Comparison of ENCODE assay signal across 11 cellular contexts in the genomic region with DNA sequence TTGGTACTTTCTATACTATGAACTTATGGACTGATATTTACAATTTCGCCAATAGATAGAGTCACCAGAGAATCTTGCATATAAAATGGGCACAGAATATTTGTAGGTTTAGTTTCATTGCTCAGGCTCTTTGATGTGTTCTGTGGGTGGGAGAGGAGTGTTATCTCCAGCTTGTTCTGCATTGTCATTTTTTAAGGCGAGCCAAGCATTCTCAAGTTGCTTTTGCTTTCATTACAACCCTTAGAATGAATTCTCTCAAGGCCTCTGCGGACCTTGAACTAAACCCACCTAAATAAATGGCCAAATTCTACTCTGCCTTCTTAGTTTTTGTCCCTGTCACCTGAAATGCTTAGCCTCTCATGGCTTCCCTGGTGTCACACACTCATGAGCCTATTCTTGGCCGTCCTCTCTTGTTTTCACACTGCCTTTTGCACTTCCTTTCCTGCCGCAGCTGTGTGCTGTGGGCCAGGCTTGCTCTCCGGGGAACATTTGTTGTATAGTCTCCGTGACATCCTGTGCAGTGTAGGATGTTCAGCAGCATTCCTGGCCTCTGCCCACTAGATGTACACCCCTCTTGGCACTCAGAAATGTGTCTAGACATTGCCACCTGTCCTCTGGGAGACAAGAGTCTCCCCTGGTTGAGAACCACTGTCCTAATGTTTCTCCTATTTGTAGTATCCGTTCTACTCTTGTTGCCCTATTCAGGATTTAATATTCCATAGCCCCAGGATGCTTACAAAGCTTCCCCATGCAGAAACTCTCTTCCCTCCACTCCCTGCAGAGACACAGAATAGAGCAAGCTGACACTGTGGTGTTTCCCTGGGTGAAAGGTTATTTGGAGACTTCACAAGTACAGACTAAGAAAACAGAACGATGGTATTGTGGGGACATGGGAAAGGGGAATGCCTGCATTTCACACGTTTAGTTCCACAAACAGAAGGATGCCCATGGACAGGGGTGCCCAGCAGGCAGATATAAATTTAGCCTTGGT.
A peak's percentile ranks its signal among the peaks of the same experiment; 100 is the strongest.
DNase-seq lines count a peak whose midpoint lies in the region; ATAC-seq and TF ChIP-seq lines count a peak whose summit lies in the region.
"Had no signal": no experiment of that assay in that cellular context is flagged by ENCODE, and none has a peak within 500 bp of the region (broad histone marks: within the 10 kb centered on the region; RNA-seq: fewer than 3 reads in every experiment).

No MANE protein-coding gene starts in this region.

- H3K36me3 ChIP-seq in IMR-90 (ENCODE audit: control insufficient read depth, insufficient read depth, low read length) (no peaks in the 10 kb centered on the region), ectodermal cell (ENCODE audit: control insufficient read depth, insufficient read depth, low read length) (no peaks in the 10 kb centered on the region), neural progenitor cell (no peaks in the 10 kb centered on the region), WERI-Rb-1 (no peaks in the 10 kb centered on the region)
- H3K36me3 ChIP-seq: BE2C had no signal

- no peak overlapping the region for H2AK5ac ChIP-seq in IMR-90 (ENCODE audit: low read depth, low read length)

- no peak overlapping the region for H3K4ac ChIP-seq in IMR-90 (ENCODE audit: low read depth, low read length)

- no peak overlapping the region for H3K4me3 ChIP-seq in IMR-90 (ENCODE audit: insufficient read depth, low read depth, low read length)
- no peak overlapping the region for H3K4me3 ChIP-seq in ectodermal cell (ENCODE audit: insufficient read depth, low read depth, low read length)
- H3K4me3 ChIP-seq in neural progenitor cell, result no peak overlapping the region
- no peak overlapping the region for H3K4me3 ChIP-seq in WERI-Rb-1 (ENCODE audit: low read depth, low read length)

- peak overlapping the region; percentile 49 for H3K4me2 ChIP-seq in IMR-90 (ENCODE audit: low read depth, low read length)
- H3K4me2 ChIP-seq in neural progenitor cell, result peak overlapping the region; percentile 55

- H3K23ac ChIP-seq in IMR-90 (ENCODE audit: low read depth, low read length), result no peak overlapping the region

- peak; percentile 23 for DNase-seq in COR-L47 (lab: John Stamatoyannopoulos, UW)
- no peak for DNase-seq in IMR-90
- peak; percentile 18 for DNase-seq in neural progenitor cell (ENCODE audit: low spot score)
- no peak for DNase-seq in activated CD4-positive, alpha-beta memory T cell treated with anti-CD3 and anti-CD28 coated beads for 36 hours
- DNase-seq in stimulated activated CD4-positive, alpha-beta T cell treated with anti-CD3 and anti-CD28 coated beads, Interleukin-2, amount 100 ng/mL, for 48 hours, result no peak
- DNase-seq in WERI-Rb-1, result no peak
- DNase-seq in T-helper 9 cell, result no peak
- DNase-seq: activated naive CD4-positive, alpha-beta T cell; BE2C had no signal

- no peak overlapping the region for H3K4me3 Mint-ChIP-seq in neural progenitor cell
- H3K4me3 Mint-ChIP-seq in activated CD4-positive, alpha-beta memory T cell treated with anti-CD3 and anti-CD28 coated beads for 36 hours, result no peak overlapping the region

- POLR2A ChIA-PET in IMR-90 (lab: Charles Lee; ENCODE audit: unreplicated experiment), result no interaction called here
- POLR2A ChIA-PET in activated CD4-positive, alpha-beta memory T cell treated with anti-CD3 and anti-CD28 coated beads for 36 hours (lab: Charles Lee), result no interaction called here

- intact Hi-C loops in IMR-90 (cut with micrococcal nuclease), result no loop called here
- intact Hi-C loops in activated CD4-positive, alpha-beta memory T cell treated with anti-CD3 and anti-CD28 coated beads for 36 hours (cut with micrococcal nuclease), result no loop called here

- no TSS peak for BruUV-seq in IMR-90 (replicated peaks; lab: Mats Ljungman, UMichigan)

- H3K18ac ChIP-seq in IMR-90 (ENCODE audit: low read depth, low read length), result no peak overlapping the region

- in situ Hi-C loops in IMR-90 (cut with MboI; ENCODE audit: low sequenced_read_pairs), result no loop called here

- dilution Hi-C loops in IMR-90 (cut with HindIII; ENCODE audit: low sequenced_read_pairs, unreplicated experiment), result no loop called here

- no peak for TF ChIP-seq RAD21 in IMR-90 (IDR thresholded peaks at IDR 0.05; ENCODE audit: low read length)

- no peak overlapping the region for H2BK5ac ChIP-seq in IMR-90 (ENCODE audit: low read depth, low read length, poor library complexity, severe bottlenecking)

- ATAC-seq in IMR-90 (ENCODE audit: low read depth), result peak; percentile 57

- H4K8ac ChIP-seq in IMR-90 (ENCODE audit: low read depth in 2 of 2, low read length in 2 of 2), result no peak overlapping the region

- peaks cover 0 to 3% of the 10 kb centered on the region in 2 experiments; a peak in 2 of 4 replicates for H3K79me1 ChIP-seq in IMR-90 (ENCODE audit: low read depth in 1 of 2, low read length in 2 of 2)

- H3K9me1 ChIP-seq in IMR-90 (ENCODE audit: insufficient read depth, low read length), result peaks cover 4% of the 10 kb centered on the region; the same call in 1 of the 2 replicates

- no peaks in the 10 kb centered on the region for H3K9me3 Mint-ChIP-seq in neural progenitor cell
- H3K9me3 Mint-ChIP-seq in activated CD4-positive, alpha-beta memory T cell treated with anti-CD3 and anti-CD28 coated beads for 36 hours, result no peaks in the 10 kb centered on the region

- no peak overlapping the region for H2BK15ac ChIP-seq in IMR-90 (ENCODE audit: low read depth, low read length)

- no peaks in the 10 kb centered on the region for H3K79me2 ChIP-seq in neural progenitor cell (ENCODE audit: low read depth)

- H3K9ac ChIP-seq in IMR-90 (ENCODE audit: low read depth, low read length) (no peak overlapping the region), neural progenitor cell (no peak overlapping the region)

- H3K27me3 Mint-ChIP-seq in neural progenitor cell (ENCODE audit: insufficient read depth, low read depth), result peaks cover 2% of the 10 kb centered on the region
- no peaks in the 10 kb centered on the region for H3K27me3 Mint-ChIP-seq in activated CD4-positive, alpha-beta memory T cell treated with anti-CD3 and anti-CD28 coated beads for 36 hours

- TF ChIP-seq CTCF in IMR-90 (conservative IDR thresholded peaks at IDR 0.05; ENCODE audit: low read depth, low read length), result no peak
- TF ChIP-seq CTCF in neural progenitor cell (IDR thresholded peaks at IDR 0.05), result no peak
- TF ChIP-seq CTCF in WERI-Rb-1 (IDR thresholded peaks at IDR 0.05; ENCODE audit: low read depth, low read length), result no peak

- no peaks in the 10 kb centered on the region for H3K36me3 Mint-ChIP-seq in neural progenitor cell
- H3K36me3 Mint-ChIP-seq in activated CD4-positive, alpha-beta memory T cell treated with anti-CD3 and anti-CD28 coated beads for 36 hours, result no peaks in the 10 kb centered on the region

- no peak overlapping the region for H3K27ac ChIP-seq in IMR-90 (ENCODE audit: insufficient read depth, low read length)
- peak overlapping the region; percentile 56 for H3K27ac ChIP-seq in ectodermal cell (ENCODE audit: insufficient read depth, low read depth, low read length, poor library complexity, severe bottlenecking)
- no peak overlapping the region for H3K27ac ChIP-seq in neural progenitor cell
- H3K27ac ChIP-seq in WERI-Rb-1, result no peak overlapping the region
- H3K27ac ChIP-seq: VCaP had no signal

- no peak for TF ChIP-seq POLR2A in IMR-90 (IDR thresholded peaks at IDR 0.05; ENCODE audit: low read depth, low read length)

- H2BK120ac ChIP-seq in IMR-90 (ENCODE audit: low read depth, low read length), result no peak overlapping the region

- H3K27me3 ChIP-seq in IMR-90 (ENCODE audit: control insufficient read depth, insufficient read depth, low read length) (no peaks in the 10 kb centered on the region), ectodermal cell (ENCODE audit: control insufficient read depth, insufficient read depth, low read length, poor library complexity, severe bottlenecking) (no peaks in the 10 kb centered on the region), neural progenitor cell (no peaks in the 10 kb centered on the region), WERI-Rb-1 (ENCODE audit: insufficient read depth, low read depth, severe bottlenecking) (no peaks in the 10 kb centered on the region)
- H3K27me3 ChIP-seq: BE2C had no signal

- H2AK9ac ChIP-seq in IMR-90 (replicated peaks; ENCODE audit: low read depth, low read length, poor library complexity), result no peak overlapping the region

- peaks cover 8% of the 10 kb centered on the region for H3F3A ChIP-seq in neural progenitor cell (ENCODE audit: low read depth)

- H2AFZ ChIP-seq in IMR-90 (replicated peaks; ENCODE audit: low read length, poor library complexity) (no peak overlapping the region), neural progenitor cell (replicated peaks) (no peak overlapping the region)

- 45% methylated on average over 2 of the region's 10 CpGs; no CpG with 5 or more reads in 1 of the 2 experiments for WGBS in IMR-90 (ENCODE audit: extremely low coverage in 2 of 2, insufficient read length in 1 of 2), 2 experiments
- 47 to 50% methylated on average over 10 of the region's 10 CpGs for WGBS in ectodermal cell, 2 experiments

- CTCF ChIA-PET in IMR-90 (lab: Yijun Ruan, JAX), result no interaction called here
- CTCF ChIA-PET in activated CD4-positive, alpha-beta memory T cell treated with anti-CD3 and anti-CD28 coated beads for 36 hours (lab: Charles Lee), result no interaction called here

- peaks cover 23% of the 10 kb centered on the region for H3K4me1 Mint-ChIP-seq in neural progenitor cell
- H3K4me1 Mint-ChIP-seq in activated CD4-positive, alpha-beta memory T cell treated with anti-CD3 and anti-CD28 coated beads for 36 hours (ENCODE audit: low read depth), result no peaks in the 10 kb centered on the region

- H4K20me1 ChIP-seq in IMR-90 (ENCODE audit: insufficient read depth, low read length) (0 out of 2 replicates have a peak, but pooled peaks cover 5% of the 10 kb centered on the region), neural progenitor cell (ENCODE audit: low read depth) (no peaks in the 10 kb centered on the region)

- H3K14ac ChIP-seq in IMR-90 (replicated peaks; ENCODE audit: low read depth, low read length), result no peak overlapping the region

- H4K91ac ChIP-seq in IMR-90 (ENCODE audit: insufficient read depth, low read depth, low read length), result no peak overlapping the region

- no peak overlapping the region for H3K27ac Mint-ChIP-seq in neural progenitor cell
- H3K27ac Mint-ChIP-seq in activated CD4-positive, alpha-beta memory T cell treated with anti-CD3 and anti-CD28 coated beads for 36 hours, result no peak overlapping the region

- no peak overlapping the region for H4K5ac ChIP-seq in IMR-90 (ENCODE audit: low read depth, low read length)

- H3K4me1 ChIP-seq in IMR-90 (ENCODE audit: control insufficient read depth, insufficient read depth, low read length) (no peaks in the 10 kb centered on the region), ectodermal cell (ENCODE audit: control insufficient read depth, insufficient read depth, low read length) (peaks cover 19% of the 10 kb centered on the region), neural progenitor cell (peaks cover 27% of the 10 kb centered on the region)
- H3K4me1 ChIP-seq: BE2C had no signal

- no peaks in the 10 kb centered on the region for H3K9me3 ChIP-seq in IMR-90 (ENCODE audit: control insufficient read depth, insufficient read depth, low read length)
- H3K9me3 ChIP-seq in ectodermal cell (ENCODE audit: control insufficient read depth, low read length), result no peaks in the 10 kb centered on the region
- H3K9me3 ChIP-seq in neural progenitor cell (ENCODE audit: low read depth), result no peaks in the 10 kb centered on the region
- H3K9me3 ChIP-seq in WERI-Rb-1 (ENCODE audit: severe bottlenecking), result no peaks in the 10 kb centered on the region
- H3K9me3 ChIP-seq: BE2C had no signal

- no peak overlapping the region for H3K56ac ChIP-seq in IMR-90 (ENCODE audit: extremely low read depth, insufficient read depth, low read length)

- H2BK20ac ChIP-seq in IMR-90 (ENCODE audit: low read depth, low read length), result no peak overlapping the region

Comparison
In these comparisons a context has a peak if more than half of its experiments do, and no peak if none do; other contexts are left out.
1. DNase-seq: peak in COR-L47 (single experiment) and neural progenitor cell (single experiment); none in IMR-90 (single experiment), activated CD4-positive, alpha-beta memory T cell treated with anti-CD3 and anti-CD28 coated beads for 36 hours (single experiment), stimulated activated CD4-positive, alpha-beta T cell treated with anti-CD3 and anti-CD28 coated beads, Interleukin-2, amount 100 ng/mL, for 48 hours (0 of 2), WERI-Rb-1 (single experiment) and T-helper 9 cell (single experiment).